Comparison of ENCODE assay signal across 26 cellular contexts in genomic region chr16:87818533-87819161, GRCh38.
"Had no signal": no experiment of that assay in that cellular context is flagged by ENCODE, and none has a peak within 500 bp of the region (broad histone marks: within the 10 kb centered on the region; RNA-seq: fewer than 3 reads in every experiment).

No MANE protein-coding gene starts in this region.

- DNase-seq: activated B cell treated with CpG ODN at 0.5 μM for 24 hours; activated CD4-positive, alpha-beta T cell treated with anti-CD3 and anti-CD28 coated beads, Interleukin-2, amount 50 U/mL, for 1 hour; activated CD8-positive, alpha-beta T cell treated with anti-CD3 and anti-CD28 coated beads for 36 hours; activated effector memory CD4-positive, alpha-beta T cell treated with anti-CD3 and anti-CD28 coated beads, Interleukin-2, amount 50 U/mL, for 16 hours; activated naive CD4-positive, alpha-beta T cell treated with anti-CD3 and anti-CD28 coated beads for 36 hours; amniotic stem cell; caudate nucleus; effector CD4-positive, alpha-beta T cell; erythroblast; gastrocnemius medialis; islet precursor cell; left ventricle myocardium inferior; pancreas; stimulated activated CD4-positive, alpha-beta T cell treated with anti-CD3 and anti-CD28 coated beads, Interleukin-15, amount 100 ng/mL, for 24 hours; stimulated activated naive CD4-positive, alpha-beta T cell; T-helper 17 cell; T1000; tibial artery; upper lobe of right lung had no signal

- H3K4me3 ChIP-seq: gastrocnemius medialis, hepatocyte, left ventricle myocardium inferior, lung, pancreas, right atrium auricular region, suprapubic skin, tibial artery, upper lobe of right lung had no signal

- H3K4me3 Mint-ChIP-seq: activated B cell treated with CpG ODN at 0.5 μM for 24 hours; activated CD8-positive, alpha-beta T cell treated with anti-CD3 and anti-CD28 coated beads for 36 hours; activated naive CD4-positive, alpha-beta T cell treated with anti-CD3 and anti-CD28 coated beads for 36 hours; activated T-helper 1 cell treated with anti-CD3 and anti-CD28 coated beads, Interleukin-12 subunit alpha, Interleukin-12 subunit beta, Interleukin-2, Interleukin-4 antibody, amounts not matched to agents 30 ng/mL and 10 ng/mL and 1 ng/mL, durations not matched to agents 14 hours and 24 hours and 36 hours; dendritic cell treated with granulocyte-macrophage colony-stimulating factor and Interleukin-4, amounts not matched to agents 40 ng/mL and 50 ng/mL, for 4 days; nephron; T-helper 17 cell had no signal

- H3K27me3 ChIP-seq: gastrocnemius medialis, hepatocyte, pancreas, right atrium auricular region, upper lobe of right lung had no signal

- H3K4me1 ChIP-seq: gastrocnemius medialis, left ventricle myocardium inferior, pancreas, right atrium auricular region, suprapubic skin, tibial artery, upper lobe of right lung had no signal

- H3K27me3 Mint-ChIP-seq: activated B cell treated with CpG ODN at 0.5 μM for 24 hours; activated CD8-positive, alpha-beta T cell treated with anti-CD3 and anti-CD28 coated beads for 36 hours; T-helper 17 cell had no signal

- H3K27ac Mint-ChIP-seq: activated B cell treated with CpG ODN at 0.5 μM for 24 hours; activated CD8-positive, alpha-beta T cell treated with anti-CD3 and anti-CD28 coated beads for 36 hours; activated naive CD4-positive, alpha-beta T cell treated with anti-CD3 and anti-CD28 coated beads for 36 hours; activated T-helper 1 cell treated with anti-CD3 and anti-CD28 coated beads, Interleukin-12 subunit alpha, Interleukin-12 subunit beta, Interleukin-2, Interleukin-4 antibody, amounts not matched to agents 30 ng/mL and 10 ng/mL and 1 ng/mL, durations not matched to agents 14 hours and 24 hours and 36 hours; dendritic cell treated with granulocyte-macrophage colony-stimulating factor and Interleukin-4, amounts not matched to agents 40 ng/mL and 50 ng/mL, for 4 days; T-helper 17 cell had no signal

- ATAC-seq: activated CD8-positive, alpha-beta T cell treated with anti-CD3 and anti-CD28 coated beads for 36 hours; gastrocnemius medialis; pancreas; T-helper 17 cell; upper lobe of right lung had no signal

- H2AFZ ChIP-seq: hepatocyte had no signal

- H3K79me2 ChIP-seq: hepatocyte had no signal

- H3K4me2 ChIP-seq: hepatocyte had no signal

- H3K36me3 ChIP-seq: gastrocnemius medialis, left ventricle myocardium inferior, pancreas, right atrium auricular region, suprapubic skin, tibial artery, upper lobe of right lung had no signal

- H3K9me3 ChIP-seq: gastrocnemius medialis, pancreas had no signal

- H3K27ac ChIP-seq: gastrocnemius medialis, hepatocyte, left ventricle myocardium inferior, pancreas, right atrium auricular region, suprapubic skin, tibial artery, upper lobe of right lung had no signal
